31 cellular contexts compared by ENCODE assay signal in the genomic region with DNA sequence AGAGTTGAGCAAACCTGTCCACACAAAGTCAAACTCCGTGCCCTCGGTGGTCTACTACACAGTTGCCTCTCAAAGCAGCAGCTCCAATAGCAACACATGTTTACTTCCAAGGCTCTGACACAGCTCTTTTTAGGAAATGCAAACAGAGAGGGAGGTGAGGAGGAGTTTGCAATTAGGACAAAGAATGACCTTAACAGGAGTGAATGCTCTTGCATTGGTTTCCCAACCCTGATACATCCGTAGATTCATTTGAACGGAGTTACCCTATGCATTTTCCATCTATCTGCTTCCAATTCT.
"Had no signal": no experiment of that assay in that cellular context is flagged by ENCODE, and none has a peak within 500 bp of the region (broad histone marks: within the 10 kb centered on the region; RNA-seq: fewer than 3 reads in every experiment).

No MANE protein-coding gene starts in this region.

- ATAC-seq: naive thymus-derived CD8-positive, alpha-beta T cell; natural killer cell treated with Interleukin-12 subunit alpha and Interleukin-12 subunit beta and Interleukin-15 and Interleukin-18, amount 100 ng/mL, for 72 hours; psoas muscle; right cardiac atrium; sciatic nerve; stimulated activated memory B cell treated with anti-CD40 and anti-IgM and Interleukin-4, amounts not matched to agents 10 μg/mL and 1 μg/mL and 100 μg/mL, for 72 hours; stimulated activated naive CD8-positive, alpha-beta T cell treated with anti-CD3 and anti-CD28 coated beads, Interleukin-15, amount 100 ng/mL, for 72 hours; stimulated activated naive CD8-positive, alpha-beta T cell treated with anti-CD3 and anti-CD28 coated beads, Interleukin-15, Interleukin-2, amounts not matched to agents 100 U/mL and 50 U/mL, for 24 hours; upper lobe of right lung had no signal

- H3K9me3 ChIP-seq: ovary, psoas muscle, spleen, suprapubic skin, testis, tibial artery, transverse colon, upper lobe of right lung, uterus had no signal

- H3K79me2 ChIP-seq: parathyroid adenoma had no signal

- H3K27ac Mint-ChIP-seq: naive thymus-derived CD8-positive, alpha-beta T cell; natural killer cell treated with Interleukin-12 subunit alpha and Interleukin-12 subunit beta and Interleukin-15 and Interleukin-18, amount 100 ng/mL, for 72 hours; nephron progenitor cell; progenitor cell of endocrine pancreas; stimulated activated memory B cell treated with anti-CD40 and anti-IgM and Interleukin-4, amounts not matched to agents 10 μg/mL and 1 μg/mL and 100 μg/mL, for 72 hours; stimulated activated naive CD8-positive, alpha-beta T cell treated with anti-CD3 and anti-CD28 coated beads, Interleukin-15, amount 100 ng/mL, for 72 hours; type B pancreatic cell had no signal

- H3K4me3 Mint-ChIP-seq: naive thymus-derived CD8-positive, alpha-beta T cell; natural killer cell treated with Interleukin-12 subunit alpha and Interleukin-12 subunit beta and Interleukin-15 and Interleukin-18, amount 100 ng/mL, for 72 hours; nephron progenitor cell; neural crest cell; stimulated activated memory B cell treated with anti-CD40 and anti-IgM and Interleukin-4, amounts not matched to agents 10 μg/mL and 1 μg/mL and 100 μg/mL, for 72 hours; stimulated activated naive CD8-positive, alpha-beta T cell treated with anti-CD3 and anti-CD28 coated beads, Interleukin-15, amount 100 ng/mL, for 72 hours; type B pancreatic cell had no signal

- H3K36me3 Mint-ChIP-seq: natural killer cell treated with Interleukin-12 subunit alpha and Interleukin-12 subunit beta and Interleukin-15 and Interleukin-18, amount 100 ng/mL, for 72 hours; stimulated activated memory B cell treated with anti-CD40 and anti-IgM and Interleukin-4, amounts not matched to agents 10 μg/mL and 1 μg/mL and 100 μg/mL, for 72 hours; type B pancreatic cell had no signal

- H3K27me3 ChIP-seq: ovary, suprapubic skin, testis, tibial artery, transverse colon, upper lobe of right lung, uterus had no signal

- H3K36me3 ChIP-seq: ovary, spleen, suprapubic skin, tibial artery, transverse colon, upper lobe of right lung, uterus had no signal

- H3K4me3 ChIP-seq: ovary, psoas muscle, skin epidermis, smooth muscle cell, spleen, suprapubic skin, testis, tibial artery, transverse colon, upper lobe of right lung, uterus had no signal

- H3K9ac ChIP-seq: parathyroid adenoma had no signal

- DNase-seq: naive thymus-derived CD8-positive, alpha-beta T cell; nephron progenitor cell; occipital lobe; ovary; posterior cingulate gyrus; psoas muscle; right cardiac atrium; spleen; stimulated activated CD4-positive, alpha-beta T cell treated with anti-CD3 and anti-CD28 coated beads, Interleukin-12 subunit alpha, Interleukin-12 subunit beta, amount 100 ng/mL, for 4 hours; stimulated activated CD4-positive, alpha-beta T cell treated with anti-CD3 and anti-CD28 coated beads, Interleukin-1b, Interleukin-23, amount 100 ng/mL, for 48 hours; stimulated activated CD4-positive, alpha-beta T cell treated with anti-CD3 and anti-CD28 coated beads, Interleukin-4, amount 100 ng/mL, for 1 hour; stimulated activated CD4-positive, alpha-beta T cell treated with anti-CD3 and anti-CD28 coated beads, Interleukin-4, amount 100 ng/mL, for 4 hours; stimulated activated CD8-positive, alpha-beta memory T cell treated with anti-CD3 and anti-CD28 coated beads, Interleukin-4, amount 100 ng/mL, for 48 hours; stimulated activated naive CD4-positive, alpha-beta T cell; stimulated activated naive CD8-positive, alpha-beta T cell treated with anti-CD3 and anti-CD28 coated beads, Interleukin-15, amount 100 ng/mL, for 72 hours; stimulated activated naive CD8-positive, alpha-beta T cell treated with anti-CD3 and anti-CD28 coated beads, Interleukin-15, Interleukin-2, amounts not matched to agents 100 U/mL and 50 U/mL, for 24 hours; testis; tibial artery; transverse colon; upper lobe of right lung; uterus had no signal

- H3K4me1 ChIP-seq: parathyroid adenoma, psoas muscle, spleen, suprapubic skin, testis, tibial artery, transverse colon, upper lobe of right lung, uterus had no signal

- H3K9me3 Mint-ChIP-seq: stimulated activated naive CD8-positive, alpha-beta T cell treated with anti-CD3 and anti-CD28 coated beads, Interleukin-15, amount 100 ng/mL, for 72 hours; type B pancreatic cell had no signal

- H3K4me1 Mint-ChIP-seq: nephron progenitor cell; neural crest cell; stimulated activated memory B cell treated with anti-CD40 and anti-IgM and Interleukin-4, amounts not matched to agents 10 μg/mL and 1 μg/mL and 100 μg/mL, for 72 hours; stimulated activated naive CD8-positive, alpha-beta T cell treated with anti-CD3 and anti-CD28 coated beads, Interleukin-15, amount 100 ng/mL, for 72 hours had no signal

- H2AFZ ChIP-seq: parathyroid adenoma had no signal

- H3K27ac ChIP-seq: ovary, parathyroid adenoma, psoas muscle, skin epidermis, spleen, suprapubic skin, testis, tibial artery, transverse colon, upper lobe of right lung, uterus had no signal

- H3K4me2 ChIP-seq: smooth muscle cell had no signal
